ENCODE assay signal across 8 cellular contexts in the genomic region with DNA sequence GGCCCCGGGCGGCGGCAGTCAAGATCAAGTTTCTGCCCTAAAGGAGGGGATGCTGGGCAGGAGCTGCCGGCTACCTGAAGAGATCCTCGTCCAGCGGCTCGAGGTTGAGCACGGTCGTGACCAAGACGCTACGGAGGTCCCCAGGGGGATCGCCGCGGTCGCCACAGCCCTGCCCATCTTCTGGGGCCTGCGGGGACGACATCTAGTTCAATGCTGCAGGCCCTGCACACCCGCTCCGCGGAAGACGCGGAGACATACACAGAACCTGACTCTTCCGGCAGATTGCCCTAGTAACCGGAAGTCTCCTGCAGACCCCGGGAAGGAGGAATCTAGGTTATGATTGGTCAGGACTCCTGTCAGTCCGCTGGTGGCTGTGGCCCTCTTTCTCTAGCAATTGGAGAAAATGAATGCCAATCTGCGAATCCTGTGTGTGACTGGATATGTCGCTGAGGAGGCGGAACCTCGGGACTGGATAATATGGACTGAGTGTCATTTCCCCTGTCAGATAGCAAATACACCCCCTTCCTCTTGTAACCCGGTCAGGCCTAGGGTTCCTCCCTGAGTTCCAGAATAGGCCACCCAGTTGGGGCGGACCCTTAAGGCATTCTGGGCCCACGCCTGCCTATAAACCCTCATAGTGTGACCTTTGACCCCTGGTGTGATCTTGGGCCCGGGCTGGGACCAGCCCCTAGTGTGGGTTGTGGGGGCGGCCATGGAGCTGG. TPM values are rescaled to one million over a fixed set of nuclear protein-coding genes. Genes with fewer than 3 reads are reported as not detected.
DNase-seq lines count a peak whose midpoint lies in the region; ATAC-seq and TF ChIP-seq lines count a peak whose summit lies in the region.

A gene (minus strand): TSS at position 279 of the 722 bp plus-strand sequence. CDS start 77 bp downstream, at position 202.
A gene (plus strand): TSS at position 501 of the 722 bp plus-strand sequence. CDS start 212 bp downstream, at position 713.

- H3K9ac ChIP-seq in liver (ENCODE audit: low read depth in 1 of 2, low read length in 2 of 2): peak within 1 kb of the TSS; percentile 73 to 85

- H3K9me3 ChIP-seq in liver (ENCODE audit: control insufficient read depth in 4 of 4, low read length in 3 of 4): no peaks in the 10 kb centered on the region

- TF ChIP-seq RAD21 in liver (IDR thresholded peaks at IDR 0.05): peak; percentile 19 to 24

- H3K4me1 Mint-ChIP-seq in CD14-positive monocyte: peaks cover 33% of the 10 kb centered on the region

- H3K27ac ChIP-seq in dorsolateral prefrontal cortex (peak within 1 kb of the TSS in 58 of 59 donors; percentile 42 to 96 (median 85)), liver (ENCODE audit: low read depth in 1 of 2, low read length in 2 of 2) (peak within 1 kb of the TSS; percentile 67 to 86)

- H3K9me3 Mint-ChIP-seq in CD14-positive monocyte: no peaks in the 10 kb centered on the region

- WGBS in liver: under 1% methylated on average over 35 of the region's 35 CpGs

- intact Hi-C loops in CD14-positive monocyte (cut with micrococcal nuclease) (loop anchor here in 1 of 2 donors (5.0 kb wide), 1 partner anchor 35 kb away; a partner anchor contains a TSS), dorsolateral prefrontal cortex (cut with DNase I) (loop anchor here (2.0 to 5.0 kb wide), 3 partner anchors 35 to 78 kb away; a partner anchor contains a TSS)

- DNase-seq in CD14-positive monocyte (ENCODE audit: low spot score) (peak; percentile 97), NCI-H69 (lab: John Stamatoyannopoulos, UW) (peak; percentile 99), dorsolateral prefrontal cortex (peak; percentile 75 to 98 (median 95))
- DNase-seq in activated CD4-positive, alpha-beta T cell treated with anti-CD3 and anti-CD28 coated beads, Interleukin-2, amount 50 U/mL, for 1 hour: peak; percentile 85
- DNase-seq in stimulated activated CD4-positive, alpha-beta T cell treated with anti-CD3 and anti-CD28 coated beads, Interleukin-4, amount 100 ng/mL, for 1 hour: peak; percentile 78

- H3K4me3 ChIP-seq in dorsolateral prefrontal cortex (peak within 1 kb of the TSS; percentile 68 to 100 (median 93)), liver (ENCODE audit: low read depth in 1 of 3, low read length in 3 of 3) (peak within 1 kb of the TSS; percentile 68 to 100 (median 97))

- no peak for TF ChIP-seq CTCF in CD14-positive monocyte (IDR thresholded peaks at IDR 0.05)
- peak in 8 of 56 donors; percentile 5 to 35 (median 18) for TF ChIP-seq CTCF in dorsolateral prefrontal cortex (IDR thresholded peaks at IDR 0.05 in 54 of 56, conservative IDR thresholded peaks at IDR 0.05 in 2 of 56; ENCODE audit: low read depth in 1 of 56, partially characterized antibody in 56 of 56)
- TF ChIP-seq CTCF in liver (IDR thresholded peaks at IDR 0.05; ENCODE audit: low read depth, low read length, missing input control): no peak

- H3K36me3 Mint-ChIP-seq in CD14-positive monocyte: peaks cover 21 to 35% of the 10 kb centered on the region in 2 donors

- peaks cover 2 to 7% (median 3%) of the 10 kb centered on the region in 4 donors for H3K36me3 ChIP-seq in liver (ENCODE audit: control insufficient read depth in 4 of 4, insufficient read depth in 3 of 4, low read depth in 1 of 4, low read length in 3 of 4)

- H3K4me1 ChIP-seq in liver (ENCODE audit: control insufficient read depth in 4 of 4, insufficient read depth in 4 of 4, low read length in 3 of 4): peaks cover 12 to 28% (median 22%) of the 10 kb centered on the region in 4 donors

- ATAC-seq in GM19372 (IDR thresholded peaks at IDR 0.05; ENCODE audit: low read depth, unreplicated experiment) (peak; percentile 97), HG03521 (IDR thresholded peaks at IDR 0.05; ENCODE audit: unreplicated experiment) (peak; percentile 95)

- peaks cover 0 to 3% (median 2%) of the 10 kb centered on the region in 3 donors for H3K27me3 Mint-ChIP-seq in CD14-positive monocyte (ENCODE audit: low read depth in 3 of 3)

- peak within 1 kb of the TSS; percentile 90 to 97 (median 97) for H3K27ac Mint-ChIP-seq in CD14-positive monocyte

- H3K27me3 ChIP-seq in dorsolateral prefrontal cortex (no peaks in the 10 kb centered on the region), liver (ENCODE audit: control insufficient read depth in 4 of 4, insufficient read depth in 4 of 4, low read length in 3 of 4) (no peaks in the 10 kb centered on the region)

- H3K4me3 Mint-ChIP-seq in CD14-positive monocyte: peak within 1 kb of the TSS; percentile 89 to 95

TF ChIP-seq in liver, 16 proteins besides CTCF, POLR2A, EP300 and RAD21:
- TF ChIP-seq FOXA2 (IDR thresholded peaks at IDR 0.05) (no peak), SP1 (IDR thresholded peaks at IDR 0.05) (peak; percentile 100), GABPA (IDR thresholded peaks at IDR 0.05 in 1 of 2, conservative IDR thresholded peaks at IDR 0.05 in 1 of 2) (peak; percentile 99), JUND (IDR thresholded peaks at IDR 0.05) (peak in 1 of 2 donors; percentile 18), YY1 (IDR thresholded peaks at IDR 0.05) (peak; percentile 97), TAF1 (conservative IDR thresholded peaks at IDR 0.05) (peak; percentile 91), FOXA1 (IDR thresholded peaks at IDR 0.05) (no peak), HNF4A (conservative IDR thresholded peaks at IDR 0.05) (peak; percentile 27 to 46), NR2F2 (IDR thresholded peaks at IDR 0.05) (peak; percentile 94), EGR1 (IDR thresholded peaks at IDR 0.05; ENCODE audit: low read depth in 2 of 2) (no peak), HNF4G (IDR thresholded peaks at IDR 0.05) (no peak), RXRA (IDR thresholded peaks at IDR 0.05) (peak; percentile 38 to 41)
- TF ChIP-seq, protein P1, sequence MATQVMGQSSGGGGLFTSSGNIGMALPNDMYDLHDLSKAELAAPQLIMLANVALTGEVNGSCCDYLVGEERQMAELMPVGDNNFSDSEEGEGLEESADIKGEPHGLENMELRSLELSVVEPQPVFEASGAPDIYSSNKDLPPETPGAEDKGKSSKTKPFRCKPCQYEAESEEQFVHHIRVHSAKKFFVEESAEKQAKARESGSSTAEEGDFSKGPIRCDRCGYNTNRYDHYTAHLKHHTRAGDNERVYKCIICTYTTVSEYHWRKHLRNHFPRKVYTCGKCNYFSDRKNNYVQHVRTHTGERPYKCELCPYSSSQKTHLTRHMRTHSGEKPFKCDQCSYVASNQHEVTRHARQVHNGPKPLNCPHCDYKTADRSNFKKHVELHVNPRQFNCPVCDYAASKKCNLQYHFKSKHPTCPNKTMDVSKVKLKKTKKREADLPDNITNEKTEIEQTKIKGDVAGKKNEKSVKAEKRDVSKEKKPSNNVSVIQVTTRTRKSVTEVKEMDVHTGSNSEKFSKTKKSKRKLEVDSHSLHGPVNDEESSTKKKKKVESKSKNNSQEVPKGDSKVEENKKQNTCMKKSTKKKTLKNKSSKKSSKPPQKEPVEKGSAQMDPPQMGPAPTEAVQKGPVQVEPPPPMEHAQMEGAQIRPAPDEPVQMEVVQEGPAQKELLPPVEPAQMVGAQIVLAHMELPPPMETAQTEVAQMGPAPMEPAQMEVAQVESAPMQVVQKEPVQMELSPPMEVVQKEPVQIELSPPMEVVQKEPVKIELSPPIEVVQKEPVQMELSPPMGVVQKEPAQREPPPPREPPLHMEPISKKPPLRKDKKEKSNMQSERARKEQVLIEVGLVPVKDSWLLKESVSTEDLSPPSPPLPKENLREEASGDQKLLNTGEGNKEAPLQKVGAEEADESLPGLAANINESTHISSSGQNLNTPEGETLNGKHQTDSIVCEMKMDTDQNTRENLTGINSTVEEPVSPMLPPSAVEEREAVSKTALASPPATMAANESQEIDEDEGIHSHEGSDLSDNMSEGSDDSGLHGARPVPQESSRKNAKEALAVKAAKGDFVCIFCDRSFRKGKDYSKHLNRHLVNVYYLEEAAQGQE (IDR thresholded peaks at IDR 0.05): peak; percentile 70
- TF ChIP-seq, protein P2, sequence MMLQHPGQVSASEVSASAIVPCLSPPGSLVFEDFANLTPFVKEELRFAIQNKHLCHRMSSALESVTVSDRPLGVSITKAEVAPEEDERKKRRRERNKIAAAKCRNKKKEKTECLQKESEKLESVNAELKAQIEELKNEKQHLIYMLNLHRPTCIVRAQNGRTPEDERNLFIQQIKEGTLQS (IDR thresholded peaks at IDR 0.05): no peak
- TF ChIP-seq, protein P3, sequence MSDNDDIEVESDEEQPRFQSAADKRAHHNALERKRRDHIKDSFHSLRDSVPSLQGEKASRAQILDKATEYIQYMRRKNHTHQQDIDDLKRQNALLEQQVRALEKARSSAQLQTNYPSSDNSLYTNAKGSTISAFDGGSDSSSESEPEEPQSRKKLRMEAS (IDR thresholded peaks at IDR 0.05): peak; percentile 22
- TF ChIP-seq, protein P4, sequence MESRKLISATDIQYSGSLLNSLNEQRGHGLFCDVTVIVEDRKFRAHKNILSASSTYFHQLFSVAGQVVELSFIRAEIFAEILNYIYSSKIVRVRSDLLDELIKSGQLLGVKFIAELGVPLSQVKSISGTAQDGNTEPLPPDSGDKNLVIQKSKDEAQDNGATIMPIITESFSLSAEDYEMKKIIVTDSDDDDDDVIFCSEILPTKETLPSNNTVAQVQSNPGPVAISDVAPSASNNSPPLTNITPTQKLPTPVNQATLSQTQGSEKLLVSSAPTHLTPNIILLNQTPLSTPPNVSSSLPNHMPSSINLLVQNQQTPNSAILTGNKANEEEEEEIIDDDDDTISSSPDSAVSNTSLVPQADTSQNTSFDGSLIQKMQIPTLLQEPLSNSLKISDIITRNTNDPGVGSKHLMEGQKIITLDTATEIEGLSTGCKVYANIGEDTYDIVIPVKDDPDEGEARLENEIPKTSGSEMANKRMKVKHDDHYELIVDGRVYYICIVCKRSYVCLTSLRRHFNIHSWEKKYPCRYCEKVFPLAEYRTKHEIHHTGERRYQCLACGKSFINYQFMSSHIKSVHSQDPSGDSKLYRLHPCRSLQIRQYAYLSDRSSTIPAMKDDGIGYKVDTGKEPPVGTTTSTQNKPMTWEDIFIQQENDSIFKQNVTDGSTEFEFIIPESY (IDR thresholded peaks at IDR 0.05): peak; percentile 92

RNA-seq across cellular contexts. Expression of the first gene that starts in this region (rescaled TPM):
- polyA plus RNA-seq in CD14-positive monocyte (10 to 100 TPM; 40.9 to 52.4 TPM), liver (10 to 100 TPM; 24.5 to 27.1 TPM)
- total RNA-seq in dorsolateral prefrontal cortex (10 to 100 TPM; 27.3 to 54.9 (median 41.6) TPM), liver (10 to 100 TPM; 24.4 to 24.5 TPM)

RNA-seq across cellular contexts. Expression of the second gene that starts in this region (rescaled TPM):
- polyA plus RNA-seq in CD14-positive monocyte (under 1 TPM; 0.29 to 0.64 TPM), liver (1 to 10 TPM in 1 of 2 donors, under 1 TPM in 1; 0.56 to 1.6 TPM)
- total RNA-seq in dorsolateral prefrontal cortex (1 to 10 TPM; 2.8 to 9.6 (median 6.0) TPM), liver (1 to 10 TPM; 2.9 to 4.2 TPM)

Comparison
In these comparisons a context has a peak if more than half of its experiments do, and no peak if none do; other contexts are left out.
1. Peak in every context shown above with its lines: DNase-seq, ATAC-seq, H3K4me3 ChIP-seq and H3K27ac ChIP-seq.